ENCODE assay signal across 39 cellular contexts in genomic region chr3:169838511-169838910, GRCh38. TPM values are rescaled to one million over a fixed set of nuclear protein-coding genes. Genes with fewer than 3 reads are reported as not detected.
"Had no signal": no experiment of that assay in that cellular context is flagged by ENCODE, and none has a peak within 500 bp of the region (broad histone marks: within the 10 kb centered on the region; RNA-seq: fewer than 3 reads in every experiment).

No MANE protein-coding gene starts in this region.

- H3K27ac ChIP-seq: ascending aorta, cardiac muscle cell, VCaP had no signal

- H3K9me3 ChIP-seq: ascending aorta had no signal

- H3K27me3 Mint-ChIP-seq: activated B cell treated with CpG ODN at 0.5 μM for 24 hours; activated CD4-positive, alpha-beta memory T cell treated with anti-CD3 and anti-CD28 coated beads for 36 hours; activated naive CD8-positive, alpha-beta T cell treated with anti-CD3 and anti-CD28 coated beads, Interleukin-2, amount 50 U/mL, for 24 hours; brain had no signal

- H3K36me3 Mint-ChIP-seq: activated CD4-positive, alpha-beta memory T cell treated with anti-CD3 and anti-CD28 coated beads for 36 hours; activated naive CD4-positive, alpha-beta T cell treated with anti-CD3 and anti-CD28 coated beads, Interleukin-2, amount 10 ng/mL, durations not matched to agents 7 days and 5 days; activated naive CD4-positive, alpha-beta T cell treated with anti-CD3 and anti-CD28 coated beads, Interleukin-2, amount 50 U/mL, for 24 hours; activated naive CD8-positive, alpha-beta T cell; activated naive CD8-positive, alpha-beta T cell treated with anti-CD3 and anti-CD28 coated beads, Interleukin-2, amount 10 ng/mL, durations not matched to agents 7 days and 5 days; brain had no signal

- H3K4me1 ChIP-seq: ascending aorta had no signal

- H3K4me3 Mint-ChIP-seq: activated B cell treated with CpG ODN at 0.5 μM for 24 hours; activated CD4-positive, alpha-beta memory T cell treated with anti-CD3 and anti-CD28 coated beads for 36 hours; activated CD4-positive, alpha-beta T cell treated with anti-CD3 and anti-CD28 coated beads, Interleukin-2, amount 10 ng/mL, durations not matched to agents 24 days and 14 days; activated CD8-positive, alpha-beta T cell treated with anti-CD3 and anti-CD28 coated beads for 36 hours; activated naive CD4-positive, alpha-beta T cell treated with anti-CD3 and anti-CD28 coated beads, Interleukin-2, amount 10 ng/mL, durations not matched to agents 7 days and 5 days; activated naive CD4-positive, alpha-beta T cell treated with anti-CD3 and anti-CD28 coated beads, Interleukin-2, amount 50 U/mL, for 24 hours; activated naive CD8-positive, alpha-beta T cell; activated naive CD8-positive, alpha-beta T cell treated with anti-CD3 and anti-CD28 coated beads, Interleukin-2, amount 10 ng/mL, durations not matched to agents 7 days and 5 days; activated naive CD8-positive, alpha-beta T cell treated with anti-CD3 and anti-CD28 coated beads, Interleukin-2, amount 50 U/mL, for 24 hours; activated T-cell treated with anti-CD3 and anti-CD28 coated beads, Interleukin-2, amount 50 U/mL, for 24 hours; brain; central memory CD8-positive, alpha-beta T cell; T-helper 1 cell treated with Interleukin-12 subunit alpha and Interleukin-12 subunit beta and Interleukin-4 antibody, amounts not matched to agents 30 μg/mL and 1 μg/mL, for 36 hours; T-helper 2 cell treated with Interferon-gamma antibody and Interleukin-4, amounts not matched to agents 5 μg/mL and 100 μg/mL, for 36 hours had no signal

- H3K27ac Mint-ChIP-seq: activated B cell treated with CpG ODN at 0.5 μM for 24 hours; activated CD4-positive, alpha-beta memory T cell treated with anti-CD3 and anti-CD28 coated beads for 36 hours; activated CD4-positive, alpha-beta T cell treated with anti-CD3 and anti-CD28 coated beads, Interleukin-2, amount 10 ng/mL, durations not matched to agents 24 days and 14 days; activated CD8-positive, alpha-beta T cell treated with anti-CD3 and anti-CD28 coated beads for 36 hours; activated naive CD4-positive, alpha-beta T cell treated with anti-CD3 and anti-CD28 coated beads, Interleukin-2, amount 10 ng/mL, durations not matched to agents 7 days and 5 days; activated naive CD4-positive, alpha-beta T cell treated with anti-CD3 and anti-CD28 coated beads, Interleukin-2, amount 50 U/mL, for 24 hours; activated naive CD8-positive, alpha-beta T cell; activated naive CD8-positive, alpha-beta T cell treated with anti-CD3 and anti-CD28 coated beads, Interleukin-2, amount 10 ng/mL, durations not matched to agents 7 days and 5 days; activated naive CD8-positive, alpha-beta T cell treated with anti-CD3 and anti-CD28 coated beads, Interleukin-2, amount 50 U/mL, for 24 hours; activated T-cell treated with anti-CD3 and anti-CD28 coated beads, Interleukin-2, amount 50 U/mL, for 24 hours; activated T-helper 2 cell treated with anti-CD3 and anti-CD28 coated beads, Interferon-gamma antibody, Interleukin-2, Interleukin-4, amounts not matched to agents 10 μg/mL and 5 μg/mL and 100 μg/mL, durations not matched to agents 14 hours and 24 hours and 36 hours; brain; T-helper 1 cell treated with Interleukin-12 subunit alpha and Interleukin-12 subunit beta and Interleukin-4 antibody, amounts not matched to agents 30 μg/mL and 1 μg/mL, for 36 hours; T-helper 2 cell treated with Interferon-gamma antibody and Interleukin-4, amounts not matched to agents 5 μg/mL and 100 μg/mL, for 36 hours had no signal

- H3K4me1 Mint-ChIP-seq: activated CD4-positive, alpha-beta T cell treated with anti-CD3 and anti-CD28 coated beads, Interleukin-2, amount 10 ng/mL, durations not matched to agents 24 days and 14 days; activated naive CD4-positive, alpha-beta T cell treated with anti-CD3 and anti-CD28 coated beads, Interleukin-2, amount 10 ng/mL, durations not matched to agents 7 days and 5 days; activated naive CD4-positive, alpha-beta T cell treated with anti-CD3 and anti-CD28 coated beads, Interleukin-2, amount 50 U/mL, for 24 hours; activated naive CD8-positive, alpha-beta T cell treated with anti-CD3 and anti-CD28 coated beads, Interleukin-2, amount 10 ng/mL, durations not matched to agents 7 days and 5 days; central memory CD8-positive, alpha-beta T cell had no signal

- DNase-seq: activated B cell treated with CpG ODN at 0.5 μM for 24 hours; activated CD4-positive, alpha-beta memory T cell treated with anti-CD3 and anti-CD28 coated beads for 36 hours; activated CD4-positive, alpha-beta T cell treated with anti-CD3 and anti-CD28 coated beads for 4 hours; activated CD4-positive, alpha-beta T cell treated with anti-CD3 and anti-CD28 coated beads, Interleukin-2, amount 10 ng/mL, durations not matched to agents 24 days and 14 days; activated CD4-positive, alpha-beta T cell treated with anti-CD3 and anti-CD28 coated beads, Interleukin-2, amount 50 U/mL, for 1 hour; activated CD4-positive, alpha-beta T cell treated with anti-CD3 and anti-CD28 coated beads, Interleukin-2, amount 50 U/mL, for 4 hours; activated CD4-positive, CD25-positive, alpha-beta regulatory T cell treated with anti-CD3 and anti-CD28 coated beads, Interleukin-2, amount 50 U/mL, for 72 hours; activated CD8-positive, alpha-beta memory T cell treated with anti-CD3 and anti-CD28 coated beads, Interleukin-2, amount 50 U/mL, for 4 hours; activated CD8-positive, alpha-beta T cell treated with anti-CD3 and anti-CD28 coated beads for 36 hours; activated effector memory CD4-positive, alpha-beta T cell treated with Interleukin-2 at 50 U/mL for 16 hours; activated gamma-delta T cell; activated naive CD4-positive, alpha-beta T cell treated with anti-CD3 and anti-CD28 coated beads, Interleukin-2, amount 10 ng/mL, durations not matched to agents 7 days and 5 days; activated naive CD4-positive, alpha-beta T cell treated with Interleukin-2 at 50 U/mL for 16 hours; activated naive CD8-positive, alpha-beta T cell treated with anti-CD3 and anti-CD28 coated beads, Interleukin-2, amount 10 ng/mL, durations not matched to agents 7 days and 5 days; activated naive CD8-positive, alpha-beta T cell treated with anti-CD3 and anti-CD28 coated beads, Interleukin-2, amount 50 U/mL, for 24 hours; activated T-cell treated with anti-CD3 and anti-CD28 coated beads, Interleukin-2, amount 50 U/mL, for 24 hours; activated T-cell treated with anti-CD3 and anti-CD28 coated beads, Interleukin-2, amount 50 U/mL, for 48 hours; amygdala; anterior cingulate cortex; caudate nucleus; cerebellar nuclear complex; T-helper 1 cell; T-helper 2 cell; T-helper 9 cell had no signal

- H3K9me3 Mint-ChIP-seq: activated CD4-positive, alpha-beta memory T cell treated with anti-CD3 and anti-CD28 coated beads for 36 hours; activated CD4-positive, alpha-beta T cell treated with anti-CD3 and anti-CD28 coated beads, Interleukin-2, amount 10 ng/mL, durations not matched to agents 24 days and 14 days; activated CD8-positive, alpha-beta T cell treated with anti-CD3 and anti-CD28 coated beads for 36 hours; activated naive CD4-positive, alpha-beta T cell treated with anti-CD3 and anti-CD28 coated beads, Interleukin-2, amount 10 ng/mL, durations not matched to agents 7 days and 5 days; activated naive CD4-positive, alpha-beta T cell treated with anti-CD3 and anti-CD28 coated beads, Interleukin-2, amount 50 U/mL, for 24 hours; activated naive CD8-positive, alpha-beta T cell treated with anti-CD3 and anti-CD28 coated beads, Interleukin-2, amount 10 ng/mL, durations not matched to agents 7 days and 5 days; activated naive CD8-positive, alpha-beta T cell treated with anti-CD3 and anti-CD28 coated beads, Interleukin-2, amount 50 U/mL, for 24 hours; activated T-cell treated with anti-CD3 and anti-CD28 coated beads, Interleukin-2, amount 50 U/mL, for 24 hours; activated T-helper 2 cell treated with anti-CD3 and anti-CD28 coated beads, Interferon-gamma antibody, Interleukin-2, Interleukin-4, amounts not matched to agents 10 μg/mL and 5 μg/mL and 100 μg/mL, durations not matched to agents 14 hours and 24 hours and 36 hours; brain; central memory CD8-positive, alpha-beta T cell; T-helper 1 cell treated with Interleukin-12 subunit alpha and Interleukin-12 subunit beta and Interleukin-4 antibody, amounts not matched to agents 30 μg/mL and 1 μg/mL, for 36 hours; T-helper 2 cell treated with Interferon-gamma antibody and Interleukin-4, amounts not matched to agents 5 μg/mL and 100 μg/mL, for 36 hours had no signal

- H3K4me3 ChIP-seq: ascending aorta, cardiac muscle cell had no signal

- FAIRE-seq: bronchial epithelial cell, TTC549 had no signal

- ATAC-seq: activated CD8-positive, alpha-beta T cell treated with anti-CD3 and anti-CD28 coated beads for 36 hours; activated naive CD8-positive, alpha-beta T cell treated with anti-CD3 and anti-CD28 coated beads, Interleukin-2, amount 50 U/mL, for 24 hours had no signal

- H3K27me3 ChIP-seq: ascending aorta, cardiac muscle cell had no signal

RNA-seq across cellular contexts. Expression of gene LRRIQ4, which starts 25.8 kb away (rescaled TPM):
- total RNA-seq: ascending aorta, bronchial epithelial cell, chondrocyte had no signal
- polyA plus RNA-seq: adipose tissue, cardiac muscle cell had no signal

RNA-seq across cellular contexts. Expression of gene LRRC31, which starts 31.2 kb away (rescaled TPM):
- total RNA-seq: activated B cell treated with CpG ODN at 0.5 μM for 24 hours; activated CD4-positive, alpha-beta memory T cell treated with anti-CD3 and anti-CD28 coated beads for 36 hours; activated CD4-positive, alpha-beta T cell treated with anti-CD3 and anti-CD28 coated beads, Interleukin-2, amount 10 ng/mL, durations not matched to agents 24 days and 14 days; activated CD8-positive, alpha-beta memory T cell treated with anti-CD3 and anti-CD28 coated beads for 36 hours; activated CD8-positive, alpha-beta T cell treated with anti-CD3 and anti-CD28 coated beads for 36 hours; activated naive CD8-positive, alpha-beta T cell treated with anti-CD3 and anti-CD28 coated beads, Interleukin-2, amount 10 ng/mL, durations not matched to agents 7 days and 5 days; ascending aorta; bronchial epithelial cell; cardiac muscle cell; chondrocyte had no signal
- polyA plus RNA-seq: cardiac muscle cell had no signal
